In the genomic region with DNA sequence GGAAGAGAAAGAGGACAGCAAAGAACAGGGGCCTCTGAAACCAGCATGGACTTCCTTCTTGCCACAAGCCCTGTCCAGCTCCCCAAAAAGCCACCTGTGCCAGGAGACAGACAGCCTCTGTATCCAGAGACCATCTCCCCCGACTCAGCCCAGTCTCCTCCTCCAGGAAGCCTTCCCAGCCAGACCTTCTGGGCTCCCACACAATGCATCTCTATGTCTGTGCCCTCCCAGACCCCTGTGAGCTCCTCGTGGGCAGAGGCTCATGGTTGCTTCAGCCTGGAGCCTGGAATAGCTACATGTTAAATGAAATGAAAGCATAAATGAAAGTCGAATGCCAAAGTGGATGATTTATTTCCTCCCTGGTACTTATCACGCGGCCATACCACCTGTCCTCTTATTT, we compare ENCODE assay signal across 15 cellular contexts. TPM values are rescaled to one million over a fixed set of nuclear protein-coding genes. Genes with fewer than 3 reads are reported as not detected.
A peak's percentile ranks its signal among the peaks of the same experiment; 100 is the strongest.
DNase-seq lines count a peak whose midpoint lies in the region; ATAC-seq lines count a peak whose summit lies in the region.
"Had no signal": no experiment of that assay in that cellular context is flagged by ENCODE, and none has a peak within 500 bp of the region (broad histone marks: within the 10 kb centered on the region; RNA-seq: fewer than 3 reads in every experiment).

No MANE protein-coding gene starts in this region.

- no peak overlapping the region for H3K27ac ChIP-seq in mesenchymal stem cell (ENCODE audit: low read length, poor library complexity, severe bottlenecking)
- H3K27ac ChIP-seq: parathyroid adenoma, SK-N-MC had no signal

- no peak overlapping the region for H4K8ac ChIP-seq in mesenchymal stem cell (ENCODE audit: low read length)

- peaks cover 2% of the 10 kb centered on the region for H3K79me1 ChIP-seq in mesenchymal stem cell (replicated peaks; ENCODE audit: low read length, poor library complexity, severe bottlenecking)

- no peaks in the 10 kb centered on the region for H3K27me3 ChIP-seq in mesenchymal stem cell (ENCODE audit: control insufficient read depth in 1 of 2, insufficient read depth in 1 of 2, low read length in 2 of 2)
- H3K27me3 ChIP-seq: uterus had no signal

- peaks cover 22% of the 10 kb centered on the region for H3K4me1 ChIP-seq in mesenchymal stem cell (ENCODE audit: control insufficient read depth, insufficient read depth, low read depth, low read length)

- no peak overlapping the region for H2BK120ac ChIP-seq in mesenchymal stem cell (ENCODE audit: low read depth, low read length)

- no peak overlapping the region for H3K9ac ChIP-seq in mesenchymal stem cell (ENCODE audit: low read length)
- H3K9ac ChIP-seq: parathyroid adenoma had no signal

- H2AFZ ChIP-seq in mesenchymal stem cell (ENCODE audit: low read depth, low read length) = no peak overlapping the region
- H2AFZ ChIP-seq: parathyroid adenoma had no signal

- no peak overlapping the region for H3K4me3 ChIP-seq in mesenchymal stem cell (ENCODE audit: insufficient read depth in 1 of 2, low read depth in 1 of 2, low read length in 2 of 2)
- H3K4me3 ChIP-seq: SK-N-MC, uterus had no signal

- H3K14ac ChIP-seq in mesenchymal stem cell (ENCODE audit: low read length in 2 of 2) = no peak overlapping the region

- peak overlapping the region; percentile 51 for H2AK5ac ChIP-seq in mesenchymal stem cell (ENCODE audit: low read length, severe bottlenecking)

- DNase-seq in COLO668 (lab: John Stamatoyannopoulos, UW; ENCODE audit: unreplicated experiment) (peak; percentile 36), DMS79 treated with DMSO at 0.1 percent for 48 hours (lab: John Stamatoyannopoulos, UW) (peak; percentile 94), SW480 (ENCODE audit: low spot score) (peak; percentile 49), mesenchymal stem cell (no peak), H4 (ENCODE audit: low spot score) (no peak)
- DNase-seq in activated effector memory CD4-positive, alpha-beta T cell treated with Interleukin-2 at 50 U/mL for 16 hours = no peak
- DNase-seq: activated CD4-positive, alpha-beta memory T cell treated with anti-CD3 and anti-CD28 coated beads, Interleukin-2, amount 10 ng/mL, durations not matched to agents 7 days and 5 days; amniotic stem cell; CD4-positive, alpha-beta memory T cell; HFFc6; Kasumi-1 had no signal

- no peak overlapping the region for H3K4me2 ChIP-seq in mesenchymal stem cell (ENCODE audit: low read length, poor library complexity, severe bottlenecking)

- peaks cover 0 to 27% of the 10 kb centered on the region in 2 experiments for H3K36me3 ChIP-seq in mesenchymal stem cell (ENCODE audit: control insufficient read depth in 1 of 2, insufficient read depth in 2 of 2, low read depth in 1 of 2, low read length in 2 of 2)
- H3K36me3 ChIP-seq: uterus had no signal

- WGBS in mesenchymal stem cell = 89% methylated on average over 4 of the region's 5 CpGs

- H3K4ac ChIP-seq in mesenchymal stem cell (ENCODE audit: low read depth in 1 of 2, low read length in 2 of 2) = no peak overlapping the region

- no peak overlapping the region for H3K23ac ChIP-seq in mesenchymal stem cell (ENCODE audit: low read length in 2 of 2)

- no peak overlapping the region for H2BK15ac ChIP-seq in mesenchymal stem cell (ENCODE audit: low read depth, poor library complexity, severe bottlenecking)

- H2BK12ac ChIP-seq in mesenchymal stem cell (ENCODE audit: low read length in 2 of 2) = peak overlapping the region in 1 of 2 experiments; percentile 2

- H4K91ac ChIP-seq in mesenchymal stem cell (ENCODE audit: low read length) = no peak overlapping the region

- no peak overlapping the region for H3K18ac ChIP-seq in mesenchymal stem cell (ENCODE audit: low read depth in 1 of 2, low read length in 2 of 2)

- peak overlapping the region; percentile 11 for H2BK5ac ChIP-seq in mesenchymal stem cell (ENCODE audit: low read depth, low read length, poor library complexity, severe bottlenecking)

- no peak for ATAC-seq in HG03097 (IDR thresholded peaks at IDR 0.05; ENCODE audit: low FRiP score, unreplicated experiment)

- H3K9me3 ChIP-seq in mesenchymal stem cell (ENCODE audit: control insufficient read depth, low read length) = no peaks in the 10 kb centered on the region
- H3K9me3 ChIP-seq: uterus had no signal

RNA-seq across cellular contexts. Expression of a gene that starts 7.3 kb away (rescaled TPM):
- polyA plus RNA-seq in mesenchymal stem cell (2013, experiment 1 of 2) = 26.6 TPM
- polyA plus RNA-seq in mesenchymal stem cell (2013, experiment 2 of 2) = 23.6 TPM
- 17.7 and 20.1 TPM in 2 replicates for total RNA-seq in H4 (2014; rRNA removed; shearing (Covaris generic))

RNA-seq across cellular contexts. Expression of a gene that starts 34.4 kb away (rescaled TPM):
- 16.5 TPM for polyA plus RNA-seq in mesenchymal stem cell (2013, experiment 1 of 2)
- 13.7 TPM for polyA plus RNA-seq in mesenchymal stem cell (2013, experiment 2 of 2)
- 23.2 and 25.1 TPM in 2 replicates for total RNA-seq in H4 (2014; rRNA removed; shearing (Covaris generic))

RNA-seq across cellular contexts. Expression of a gene that starts 54.7 kb away (rescaled TPM):
- polyA plus RNA-seq in mesenchymal stem cell (2013, experiment 1 of 2) = 12.0 TPM
- 10.4 TPM for polyA plus RNA-seq in mesenchymal stem cell (2013, experiment 2 of 2)
- 0.66 and 3.4 TPM in 2 replicates for total RNA-seq in H4 (2014; rRNA removed; shearing (Covaris generic))

Comparison
In these comparisons a context has a peak if more than half of its experiments do, and no peak if none do; other contexts are left out.
1. DNase-seq: peak in COLO668 (single experiment), DMS79 treated with DMSO at 0.1 percent for 48 hours (single experiment) and SW480 (single experiment); none in mesenchymal stem cell (single experiment), activated effector memory CD4-positive, alpha-beta T cell treated with Interleukin-2 at 50 U/mL for 16 hours (single experiment) and H4 (single experiment).